Comparison of ENCODE assay signal across 8 cellular contexts in the genomic region with DNA sequence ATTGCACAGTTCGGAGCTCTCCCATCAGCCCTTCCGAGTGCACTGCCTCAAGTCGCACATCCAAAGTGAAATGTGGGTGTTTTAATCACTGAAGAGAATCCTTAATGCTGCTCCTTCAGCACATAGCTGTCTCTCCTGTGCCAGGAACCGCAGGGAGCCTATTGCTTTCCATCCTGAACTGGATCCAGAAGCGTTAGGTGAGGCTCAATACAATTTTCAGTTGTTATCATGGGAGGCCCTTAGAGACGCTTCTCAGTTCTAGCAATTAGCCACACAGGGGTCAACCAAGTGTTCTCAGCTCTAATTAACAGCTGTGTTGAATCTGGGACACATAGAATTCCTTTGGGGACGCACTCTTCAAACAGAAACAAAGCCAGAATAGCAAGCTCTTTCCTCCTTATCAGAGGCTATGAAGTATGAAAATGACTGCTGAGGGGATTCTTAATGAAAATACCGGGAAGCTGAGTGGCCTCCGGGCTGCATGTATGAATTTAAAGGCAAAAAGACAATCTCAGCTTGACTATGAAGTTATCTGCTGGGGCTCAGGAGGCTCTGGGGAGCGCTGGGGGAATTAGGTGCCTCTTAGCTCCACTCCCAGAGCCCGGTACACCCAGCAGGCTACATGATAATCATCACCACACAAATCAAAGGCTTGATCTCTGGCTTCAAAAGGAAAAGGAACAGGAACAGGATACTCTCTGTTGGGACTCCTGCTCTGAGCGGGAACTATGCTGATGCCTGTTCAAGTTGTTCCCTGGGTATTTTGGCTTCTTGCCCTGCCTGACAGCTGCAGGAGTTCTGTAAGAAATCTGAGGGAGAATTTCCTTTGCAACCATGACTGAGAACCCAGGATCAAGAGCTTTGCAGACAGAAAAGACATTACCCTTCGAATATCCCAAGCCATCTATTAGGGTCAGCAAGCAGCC. TPM values are rescaled to one million over a fixed set of nuclear protein-coding genes. Genes with fewer than 3 reads are reported as not detected.
DNase-seq lines count a peak whose midpoint lies in the region; ATAC-seq and TF ChIP-seq lines count a peak whose summit lies in the region.
"Had no signal": no experiment of that assay in that cellular context is flagged by ENCODE, and none has a peak within 500 bp of the region (broad histone marks: within the 10 kb centered on the region; RNA-seq: fewer than 3 reads in every experiment).

No MANE protein-coding gene starts in this region.

- H3K9ac ChIP-seq in endodermal cell (ENCODE audit: extremely low read depth, low read length, poor library complexity, severe bottlenecking): no peak overlapping the region

- peaks cover 13% of the 10 kb centered on the region for H3K4me1 ChIP-seq in endodermal cell (ENCODE audit: control insufficient read depth, insufficient read depth, low read length)
- H3K4me1 ChIP-seq in CD4-positive, alpha-beta memory T cell (ENCODE audit: insufficient read depth, low read length): no peaks in the 10 kb centered on the region

- CTCF ChIA-PET in CD4-positive, alpha-beta memory T cell (lab: Charles Lee; ENCODE audit: partially characterized antibody): interaction anchor here (0.6 to 3.2 kb wide), 4 partner anchors 8 to 27 kb away, joined by 3 to 14 read pairs (median 4); no protein-coding TSS in a partner anchor

- H3K4me3 ChIP-seq in endodermal cell (ENCODE audit: low read length): no peak overlapping the region
- no peak overlapping the region for H3K4me3 ChIP-seq in CD4-positive, alpha-beta memory T cell (ENCODE audit: low read length in 2 of 2)

- H3K27me3 ChIP-seq in endodermal cell (ENCODE audit: control insufficient read depth, insufficient read depth, low read length, poor library complexity, severe bottlenecking): no peaks in the 10 kb centered on the region
- no peaks in the 10 kb centered on the region for H3K27me3 ChIP-seq in CD4-positive, alpha-beta memory T cell (ENCODE audit: insufficient read depth, low read length)
- H3K27me3 ChIP-seq: neutrophil had no signal

- POLR2A ChIA-PET in CD4-positive, alpha-beta memory T cell (lab: Charles Lee; ENCODE audit: partially characterized antibody): no interaction called here

- no peaks in the 10 kb centered on the region for H3K36me3 ChIP-seq in endodermal cell (ENCODE audit: control insufficient read depth, insufficient read depth, low read length)
- no peaks in the 10 kb centered on the region for H3K36me3 ChIP-seq in CD4-positive, alpha-beta memory T cell (ENCODE audit: insufficient read depth, low read length)
- H3K36me3 ChIP-seq: neutrophil had no signal

- WGBS in endodermal cell (ENCODE audit: insufficient coverage in 1 of 2, insufficient read length in 1 of 2), 2 experiments: 80 to 81% methylated on average over 11 to 13 of the region's 13 CpGs

- TF ChIP-seq CTCF in endodermal cell (conservative IDR thresholded peaks at IDR 0.05) (no peak), type B pancreatic cell (conservative IDR thresholded peaks at IDR 0.05) (no peak)

- intact Hi-C loops in CD4-positive, alpha-beta memory T cell (cut with micrococcal nuclease): no loop called here

- no peaks in the 10 kb centered on the region for H3K36me3 Mint-ChIP-seq in endodermal cell (ENCODE audit: low read depth)
- H3K36me3 Mint-ChIP-seq in type B pancreatic cell: no peaks in the 10 kb centered on the region
- no peaks in the 10 kb centered on the region for H3K36me3 Mint-ChIP-seq in CD4-positive, alpha-beta memory T cell
- H3K36me3 Mint-ChIP-seq in activated T-cell treated with anti-CD3 and anti-CD28 coated beads, Interleukin-2, amount 50 U/mL, for 4 hours (ENCODE audit: insufficient read depth): no peaks in the 10 kb centered on the region

- peak; percentile 96 for DNase-seq in NCI-H2171 treated with DMSO at 0.1 percent for 48 hours (lab: John Stamatoyannopoulos, UW)
- no peak for DNase-seq in endodermal cell
- peak; percentile 54 for DNase-seq in middle frontal gyrus (ENCODE audit: extremely low spot score, low spot score)
- DNase-seq in type B pancreatic cell (ENCODE audit: extremely low spot score, unreplicated experiment): no peak
- DNase-seq in CD4-positive, alpha-beta memory T cell: no peak
- DNase-seq in OCI-M1 (lab: John Stamatoyannopoulos, UW): no peak
- no peak for DNase-seq in activated T-cell treated with anti-CD3 and anti-CD28 coated beads, Interleukin-2, amount 50 U/mL, for 4 hours

- H3K27me3 Mint-ChIP-seq in endodermal cell (ENCODE audit: insufficient read depth) (peaks cover 20% of the 10 kb centered on the region), type B pancreatic cell (no peaks in the 10 kb centered on the region)
- no peaks in the 10 kb centered on the region for H3K27me3 Mint-ChIP-seq in CD4-positive, alpha-beta memory T cell
- H3K27me3 Mint-ChIP-seq in activated T-cell treated with anti-CD3 and anti-CD28 coated beads, Interleukin-2, amount 50 U/mL, for 4 hours (ENCODE audit: low read depth): no peaks in the 10 kb centered on the region

- peak overlapping the region; percentile 19 for H3K27ac ChIP-seq in endodermal cell (ENCODE audit: low read depth, low read length)
- H3K27ac ChIP-seq in CD4-positive, alpha-beta memory T cell (ENCODE audit: low read depth, low read length): no peak overlapping the region
- H3K27ac ChIP-seq: neutrophil had no signal

- no peak for ATAC-seq in activated T-cell treated with anti-CD3 and anti-CD28 coated beads, Interleukin-2, amount 50 U/mL, for 4 hours

- H3K9me3 ChIP-seq in endodermal cell (ENCODE audit: control insufficient read depth, low read length): no peaks in the 10 kb centered on the region
- no peaks in the 10 kb centered on the region for H3K9me3 ChIP-seq in CD4-positive, alpha-beta memory T cell (ENCODE audit: control insufficient read depth in 1 of 2, low read length in 2 of 2)
- H3K9me3 ChIP-seq: neutrophil had no signal

- H3K9me3 Mint-ChIP-seq in endodermal cell (no peaks in the 10 kb centered on the region), type B pancreatic cell (no peaks in the 10 kb centered on the region)
- no peaks in the 10 kb centered on the region for H3K9me3 Mint-ChIP-seq in CD4-positive, alpha-beta memory T cell
- H3K9me3 Mint-ChIP-seq in activated T-cell treated with anti-CD3 and anti-CD28 coated beads, Interleukin-2, amount 50 U/mL, for 4 hours: no peaks in the 10 kb centered on the region

- H3K27ac Mint-ChIP-seq in endodermal cell: no peak overlapping the region
- no peak overlapping the region for H3K27ac Mint-ChIP-seq in type B pancreatic cell
- no peak overlapping the region for H3K27ac Mint-ChIP-seq in CD4-positive, alpha-beta memory T cell

- H3K4me3 Mint-ChIP-seq in endodermal cell: no peak overlapping the region
- H3K4me3 Mint-ChIP-seq in type B pancreatic cell: peak overlapping the region; percentile 32
- no peak overlapping the region for H3K4me3 Mint-ChIP-seq in CD4-positive, alpha-beta memory T cell
- no peak overlapping the region for H3K4me3 Mint-ChIP-seq in activated T-cell treated with anti-CD3 and anti-CD28 coated beads, Interleukin-2, amount 50 U/mL, for 4 hours

- H3K4me1 Mint-ChIP-seq in endodermal cell (peaks cover 22% of the 10 kb centered on the region), type B pancreatic cell (ENCODE audit: unreplicated experiment) (peaks cover 16% of the 10 kb centered on the region)
- no peaks in the 10 kb centered on the region for H3K4me1 Mint-ChIP-seq in CD4-positive, alpha-beta memory T cell
- no peaks in the 10 kb centered on the region for H3K4me1 Mint-ChIP-seq in activated T-cell treated with anti-CD3 and anti-CD28 coated beads, Interleukin-2, amount 50 U/mL, for 4 hours (ENCODE audit: low read depth)

RNA-seq across cellular contexts. Expression of a gene that starts 55.4 kb away (rescaled TPM):
- total RNA-seq in endodermal cell (10 to 100 TPM; 20.1 to 22.6 TPM), type B pancreatic cell (ENCODE audit: low replicate concordance) (18.1 and 23.8 TPM in 2 replicates)
- polyA plus RNA-seq in endodermal cell (2013, experiment 1 of 2): 16.3 TPM
- polyA plus RNA-seq in endodermal cell (2013, experiment 2 of 2): 16.4 TPM
- total RNA-seq in CD4-positive, alpha-beta memory T cell: 10 to 100 TPM; 40.6 to 46.2 TPM
- 10 to 100 TPM in 1 of 2 donors, 1 to 10 TPM in 1; 5.9 to 29.0 TPM for polyA plus RNA-seq in CD4-positive, alpha-beta memory T cell
- total RNA-seq in activated T-cell treated with anti-CD3 and anti-CD28 coated beads, Interleukin-2, amount 50 U/mL, for 4 hours: 10 to 100 TPM; 23.9 to 36.9 (median 34.5) TPM

Comparison
In these comparisons a context has a peak if more than half of its experiments do, and no peak if none do; other contexts are left out.
1. DNase-seq: peak in NCI-H2171 treated with DMSO at 0.1 percent for 48 hours (single experiment) and middle frontal gyrus (single experiment); none in endodermal cell (single experiment), type B pancreatic cell (single experiment), CD4-positive, alpha-beta memory T cell (0 of 5), OCI-M1 (single experiment) and activated T-cell treated with anti-CD3 and anti-CD28 coated beads, Interleukin-2, amount 50 U/mL, for 4 hours (single experiment).